ENCODE assay signal across 8 cellular contexts in genomic region chr11:68121067-68121899, GRCh38.
DNase-seq lines count a peak whose midpoint lies in the region; ATAC-seq and TF ChIP-seq lines count a peak whose summit lies in the region.

TSS of gene CHKA (minus strand) at chr11:68121388. CDS start at chr11:68121177, 211 bp downstream.

- in situ Hi-C loops in GM18951 (cut with MboI; ENCODE audit: low sequenced_read_pairs, unreplicated experiment): no loop called here

- no peak for TF ChIP-seq CTCF in AG09319 (IDR thresholded peaks at IDR 0.05; ENCODE audit: low read depth, low read length)

- DNase-seq in AG09319 (ENCODE audit: extremely low read depth, low read depth) (peak; percentile 59), NCI-H226 (peak; percentile 91), islet precursor cell (peak; percentile 95)
- peak; percentile 80 for DNase-seq in central memory CD4-positive, alpha-beta T cell
- peak; percentile 88 for DNase-seq in stimulated activated CD4-positive, alpha-beta T cell treated with anti-CD3 and anti-CD28 coated beads, Interleukin-12 subunit alpha, Interleukin-12 subunit beta, amount 100 ng/mL, for 4 hours

- peak; percentile 79 for TF ChIP-seq POLR2A in GM18951 (IDR thresholded peaks at IDR 0.05; ENCODE audit: extremely low read depth, insufficient read depth, insufficient read length)

- ATAC-seq in HG03159 (IDR thresholded peaks at IDR 0.05; ENCODE audit: unreplicated experiment): peak; percentile 83
- ATAC-seq in activated CD4-positive, CD25-positive, alpha-beta regulatory T cell treated with anti-CD3 and anti-CD28 coated beads, Interleukin-2, amount 50 U/mL, for 24 hours: peak; percentile 94 to 95

Comparison
In these comparisons a context has a peak if more than half of its experiments do, and no peak if none do; other contexts are left out.
1. Peak in every context shown above with its lines: DNase-seq and ATAC-seq.